38 cellular contexts compared by ENCODE assay signal in genomic region chrX:125308653-125309052, GRCh38. TPM values are rescaled to one million over a fixed set of nuclear protein-coding genes. Genes with fewer than 3 reads are reported as not detected.
"Had no signal": no experiment of that assay in that cellular context is flagged by ENCODE, and none has a peak within 500 bp of the region (broad histone marks: within the 10 kb centered on the region; RNA-seq: fewer than 3 reads in every experiment).

No MANE protein-coding gene starts in this region.

- H3K4me3 ChIP-seq: MG63 had no signal

- H3K9me3 ChIP-seq: MG63 had no signal

- H3K36me3 ChIP-seq: MG63 had no signal

- H3K27ac ChIP-seq: KMS-11 had no signal

- DNase-seq: Karpas-422, Kasumi-1, MG63, MM.1S, MV-4-11, NCI-H1048, NCI-H1092, NCI-H1092 treated with DMSO at 0.1 percent for 48 hours, NCI-H1105, NCI-H1105 treated with DMSO at 0.1 percent for 48 hours, NCI-H1417, NCI-H1417 treated with DMSO at 0.1 percent for 48 hours, NCI-H1436, NCI-H1436 treated with DMSO at 0.1 percent for 48 hours, NCI-H146, NCI-H1694, NCI-H1694 treated with DMSO at 0.1 percent for 48 hours, NCI-H187, NCI-H187 treated with DMSO at 0.1 percent for 48 hours, NCI-H1930, NCI-H2029, NCI-H2029 treated with DMSO at 0.1 percent for 48 hours, NCI-H2081, NCI-H2081 treated with DMSO at 0.1 percent for 48 hours, NCI-H2107, NCI-H2171, NCI-H2171 treated with DMSO at 0.1 percent for 48 hours, NCI-H2227 treated with DMSO at 0.1 percent for 48 hours, NCI-H226, NCI-H345, NCI-H446, NCI-H446 treated with DMSO at 0.1 percent for 48 hours, NCI-H510A had no signal

- H3K27me3 ChIP-seq: MG63 had no signal

RNA-seq across cellular contexts. Expression of gene TEX13C, which starts 11.0 kb away (rescaled TPM):
- total RNA-seq: LHCN-M2, M059J, MCF 10A, NCI-H460 had no signal
